Comparison of ENCODE assay signal across 8 cellular contexts in genomic region chr3:41117398-41117870, GRCh38.
DNase-seq lines count a peak whose midpoint lies in the region; ATAC-seq and TF ChIP-seq lines count a peak whose summit lies in the region.

No MANE protein-coding gene starts in this region.

- TF ChIP-seq CTCF in BJ (IDR thresholded peaks at IDR 0.05; ENCODE audit: insufficient read depth, low read depth, low read length) (no peak), Caco-2 (IDR thresholded peaks at IDR 0.05; ENCODE audit: insufficient read depth in 1 of 2, low read depth in 1 of 2, low read length in 1 of 2, severe bottlenecking in 1 of 2, unreplicated experiment in 1 of 2) (no peak)

- no peak overlapping the region for H3K4me3 Mint-ChIP-seq in Caco-2 (ENCODE audit: unreplicated experiment)

- intact Hi-C loops in Caco-2 (cut with micrococcal nuclease; ENCODE audit: unreplicated experiment), result no loop called here

- H3K4me1 ChIP-seq in Caco-2, result peaks cover 7% of the 10 kb centered on the region; the same call in 1 of the 2 replicates

- no peak overlapping the region for H3K27ac Mint-ChIP-seq in Caco-2 (ENCODE audit: unreplicated experiment)

- no peaks in the 10 kb centered on the region for H3K27me3 Mint-ChIP-seq in Caco-2 (ENCODE audit: insufficient read depth, unreplicated experiment)

- no peaks in the 10 kb centered on the region; the same call in 1 of the 2 replicates for H3K27me3 ChIP-seq in BJ (ENCODE audit: control insufficient read depth, insufficient read depth, low read length)
- H3K27me3 ChIP-seq in Caco-2 (replicated peaks; ENCODE audit: control insufficient read depth, insufficient read depth, low read length), result no peaks in the 10 kb centered on the region

- no peaks in the 10 kb centered on the region for H3K36me3 ChIP-seq in BJ (ENCODE audit: control insufficient read depth, insufficient read depth, low read length)
- H3K36me3 ChIP-seq in Caco-2 (ENCODE audit: control insufficient read depth, insufficient read depth, low read length), result no peaks in the 10 kb centered on the region

- peak; percentile 84 for DNase-seq in BJ (ENCODE audit: low read depth)
- DNase-seq in SHP77 (lab: John Stamatoyannopoulos, UW), result peak; percentile 80 to 92
- DNase-seq in activated gamma-delta T cell treated with Interleukin-2 at 50 U/mL for 16 hours, result peak; percentile 83
- peak; percentile 84 for DNase-seq in glomerular endothelial cell (ENCODE audit: extremely low read depth, low read depth, low spot score)
- DNase-seq in retina, result peak; percentile 36
- no peak for DNase-seq in Caco-2

- CTCF ChIA-PET in BJ (lab: Yijun Ruan, JAX) (interaction anchor here (1.0 kb wide), 1 partner anchor 75 kb away, joined by 3 read pairs; no protein-coding TSS in a partner anchor), Caco-2 (lab: Charles Lee) (no interaction called here)

- BruUV-seq in Caco-2 (replicated peaks; lab: Mats Ljungman, UMichigan), result no TSS peak

- peaks cover 26% of the 10 kb centered on the region for H3K4me1 Mint-ChIP-seq in Caco-2 (ENCODE audit: low read depth, unreplicated experiment)

- H3K36me3 Mint-ChIP-seq in Caco-2 (ENCODE audit: insufficient read depth, unreplicated experiment), result no peaks in the 10 kb centered on the region

- H3K9me3 Mint-ChIP-seq in Caco-2 (ENCODE audit: unreplicated experiment), result no peaks in the 10 kb centered on the region

- POLR2A ChIA-PET in BJ (lab: Charles Lee) (no interaction called here), Caco-2 (lab: Charles Lee) (no interaction called here)

- H3K4me3 ChIP-seq in BJ (ENCODE audit: low read depth, low read length) (no peak overlapping the region), Caco-2 (ENCODE audit: low read depth, low read length) (no peak overlapping the region)

- ATAC-seq in GM19372 (IDR thresholded peaks at IDR 0.05; ENCODE audit: low read depth, unreplicated experiment), result peak; percentile 82
- ATAC-seq in HG03460 (IDR thresholded peaks at IDR 0.05; ENCODE audit: unreplicated experiment), result peak; percentile 85

- no peaks in the 10 kb centered on the region for H3K9me3 ChIP-seq in Caco-2

Comparison
In these comparisons a context has a peak if more than half of its experiments do, and no peak if none do; other contexts are left out.
1. DNase-seq: peak in BJ (single experiment), SHP77 (2 of 2), activated gamma-delta T cell treated with Interleukin-2 at 50 U/mL for 16 hours (single experiment), glomerular endothelial cell (single experiment) and retina (single experiment); none in Caco-2 (0 of 2).